ENCODE assay signal across 15 cellular contexts in the genomic region with DNA sequence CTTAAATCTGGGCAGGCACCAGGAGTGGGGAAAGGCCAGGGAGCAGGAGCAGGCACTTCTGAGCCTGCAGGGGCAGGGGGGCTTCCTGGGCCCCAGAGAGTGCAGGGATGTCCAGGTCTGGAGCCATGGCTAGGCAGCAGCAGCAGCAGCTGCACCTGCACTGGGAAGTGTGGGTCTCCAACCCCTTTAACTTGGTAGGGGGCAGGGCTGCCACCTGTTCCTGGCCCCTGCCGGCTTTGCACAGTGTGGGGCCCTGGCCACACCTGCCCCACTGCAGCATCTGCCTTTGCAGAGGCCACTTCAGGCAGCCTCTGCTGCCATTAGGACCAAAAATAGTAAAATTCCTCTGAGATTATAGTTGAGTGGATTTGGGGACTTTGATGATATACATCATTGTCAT.
"Had no signal": no experiment of that assay in that cellular context is flagged by ENCODE, and none has a peak within 500 bp of the region (broad histone marks: within the 10 kb centered on the region; RNA-seq: fewer than 3 reads in every experiment).

No MANE protein-coding gene starts in this region.

- H3K4me3 ChIP-seq: ascending aorta, mucosa of descending colon, psoas muscle, right lobe of liver, spleen, suprapubic skin had no signal

- H3K9me3 Mint-ChIP-seq: activated CD4-positive, alpha-beta T cell treated with anti-CD3 and anti-CD28 coated beads, Interleukin-2, amount 10 ng/mL, durations not matched to agents 24 days and 14 days; nephron; type B pancreatic cell had no signal

- H3K4me3 Mint-ChIP-seq: activated CD4-positive, alpha-beta T cell treated with anti-CD3 and anti-CD28 coated beads, Interleukin-2, amount 10 ng/mL, durations not matched to agents 24 days and 14 days; activated naive CD8-positive, alpha-beta T cell treated with anti-CD3 and anti-CD28 coated beads, Interleukin-2, amount 50 U/mL, for 24 hours; nephron; type B pancreatic cell had no signal

- H3K27ac Mint-ChIP-seq: activated CD4-positive, alpha-beta T cell treated with anti-CD3 and anti-CD28 coated beads, Interleukin-2, amount 10 ng/mL, durations not matched to agents 24 days and 14 days; activated naive CD8-positive, alpha-beta T cell treated with anti-CD3 and anti-CD28 coated beads, Interleukin-2, amount 50 U/mL, for 24 hours; nephron; type B pancreatic cell had no signal

- H3K9me3 ChIP-seq: ascending aorta, mucosa of descending colon, psoas muscle, right lobe of liver, spleen, suprapubic skin had no signal

- H3K4me1 Mint-ChIP-seq: nephron had no signal

- H3K27me3 Mint-ChIP-seq: activated CD4-positive, alpha-beta T cell treated with anti-CD3 and anti-CD28 coated beads, Interleukin-2, amount 10 ng/mL, durations not matched to agents 24 days and 14 days; activated naive CD8-positive, alpha-beta T cell treated with anti-CD3 and anti-CD28 coated beads, Interleukin-2, amount 50 U/mL, for 24 hours; type B pancreatic cell had no signal

- H3K27ac ChIP-seq: ascending aorta, psoas muscle, right lobe of liver, spleen, suprapubic skin had no signal

- H3K27me3 ChIP-seq: ascending aorta, right lobe of liver, spleen, suprapubic skin had no signal

- H3K36me3 ChIP-seq: ascending aorta, right lobe of liver had no signal

- H3K4me1 ChIP-seq: ascending aorta, psoas muscle had no signal

- ATAC-seq: esophagus mucosa, mucosa of descending colon, psoas muscle had no signal

- H3K36me3 Mint-ChIP-seq: type B pancreatic cell had no signal

- DNase-seq: activated CD4-positive, alpha-beta T cell treated with anti-CD3 and anti-CD28 coated beads, Interleukin-2, amount 10 ng/mL, durations not matched to agents 24 days and 14 days; activated CD8-positive, alpha-beta memory T cell treated with anti-CD3 and anti-CD28 coated beads for 24 hours; activated naive CD4-positive, alpha-beta T cell treated with Interleukin-2 at 50 U/mL for 16 hours; activated naive CD8-positive, alpha-beta T cell treated with anti-CD3 and anti-CD28 coated beads, Interleukin-2, amount 50 U/mL, for 24 hours; mucosa of descending colon; psoas muscle; right lobe of liver; spleen; stimulated activated CD4-positive, alpha-beta T cell treated with anti-CD3 and anti-CD28 coated beads, Interleukin-1b, Interleukin-23, amount 100 ng/mL, for 48 hours; stimulated activated naive CD4-positive, alpha-beta T cell had no signal
